ENCODE assay signal across 8 cellular contexts in genomic region chr14:30620178-30620577, GRCh38. TPM values are rescaled to one million over a fixed set of nuclear protein-coding genes. Genes with fewer than 3 reads are reported as not detected.
DNase-seq lines count a peak whose midpoint lies in the region; ATAC-seq and TF ChIP-seq lines count a peak whose summit lies in the region.

No MANE protein-coding gene starts in this region.

- no peak overlapping the region for H3K4me3 ChIP-seq in coronary artery
- H3K4me3 ChIP-seq in Peyer's patch, result no peak overlapping the region

- no peak for TF ChIP-seq CTCF in progenitor cell of endocrine pancreas (IDR thresholded peaks at IDR 0.05; ENCODE audit: unreplicated experiment)
- no peak for TF ChIP-seq CTCF in coronary artery (IDR thresholded peaks at IDR 0.05)
- TF ChIP-seq CTCF in Peyer's patch (IDR thresholded peaks at IDR 0.05), result no peak

- no peak overlapping the region for H3K4me3 Mint-ChIP-seq in progenitor cell of endocrine pancreas (ENCODE audit: low read depth)

- DNase-seq in OCI-M1 (lab: John Stamatoyannopoulos, UW), result peak; percentile 43
- peak; percentile 5 for DNase-seq in germinal center (ENCODE audit: low spot score)
- DNase-seq in islet precursor cell, result no peak
- no peak for DNase-seq in progenitor cell of endocrine pancreas (ENCODE audit: low spot score, unreplicated experiment)
- no peak for DNase-seq in coronary artery (ENCODE audit: low spot score)
- no peak for DNase-seq in Peyer's patch

- H3K4me1 ChIP-seq in Peyer's patch, result peaks cover 0 to 22% (median 4%) of the 10 kb centered on the region in 4 donors

- no peaks in the 10 kb centered on the region for H3K9me3 ChIP-seq in Peyer's patch

- no peak for TF ChIP-seq POLR2A in Peyer's patch (IDR thresholded peaks at IDR 0.05)

- no peaks in the 10 kb centered on the region for H3K27me3 ChIP-seq in Peyer's patch

- no peaks in the 10 kb centered on the region for H3K36me3 ChIP-seq in Peyer's patch

- H3K27ac Mint-ChIP-seq in progenitor cell of endocrine pancreas, result no peak overlapping the region

- H3K9me3 Mint-ChIP-seq in progenitor cell of endocrine pancreas (ENCODE audit: low read depth), result no peaks in the 10 kb centered on the region

- H3K27me3 Mint-ChIP-seq in progenitor cell of endocrine pancreas, result no peaks in the 10 kb centered on the region

- peaks cover 14% of the 10 kb centered on the region for H3K4me1 Mint-ChIP-seq in progenitor cell of endocrine pancreas (ENCODE audit: low read depth)

- no peak overlapping the region for H3K27ac ChIP-seq in coronary artery
- H3K27ac ChIP-seq in Peyer's patch, result no peak overlapping the region

- ATAC-seq in GM18858 (IDR thresholded peaks at IDR 0.05; ENCODE audit: unreplicated experiment), result peak; percentile 61
- peak; percentile 37 for ATAC-seq in HG02870 (IDR thresholded peaks at IDR 0.05; ENCODE audit: unreplicated experiment)

- peaks cover 6% of the 10 kb centered on the region for H3K36me3 Mint-ChIP-seq in progenitor cell of endocrine pancreas (ENCODE audit: insufficient read depth)

RNA-seq across cellular contexts. Expression of gene SCFD1, which starts 1.9 kb away (rescaled TPM):
- 90.9 and 97.6 TPM in 2 replicates for total RNA-seq in progenitor cell of endocrine pancreas
- total RNA-seq in Peyer's patch, result 10 to 100 TPM; 31.8 to 77.3 (median 53.0) TPM

Comparison
In these comparisons a context has a peak if more than half of its experiments do, and no peak if none do; other contexts are left out.
1. DNase-seq: peak in OCI-M1 (single experiment) and germinal center (single experiment); none in islet precursor cell (single experiment), progenitor cell of endocrine pancreas (single experiment), coronary artery (single experiment) and Peyer's patch (0 of 3).